In the genomic region with DNA sequence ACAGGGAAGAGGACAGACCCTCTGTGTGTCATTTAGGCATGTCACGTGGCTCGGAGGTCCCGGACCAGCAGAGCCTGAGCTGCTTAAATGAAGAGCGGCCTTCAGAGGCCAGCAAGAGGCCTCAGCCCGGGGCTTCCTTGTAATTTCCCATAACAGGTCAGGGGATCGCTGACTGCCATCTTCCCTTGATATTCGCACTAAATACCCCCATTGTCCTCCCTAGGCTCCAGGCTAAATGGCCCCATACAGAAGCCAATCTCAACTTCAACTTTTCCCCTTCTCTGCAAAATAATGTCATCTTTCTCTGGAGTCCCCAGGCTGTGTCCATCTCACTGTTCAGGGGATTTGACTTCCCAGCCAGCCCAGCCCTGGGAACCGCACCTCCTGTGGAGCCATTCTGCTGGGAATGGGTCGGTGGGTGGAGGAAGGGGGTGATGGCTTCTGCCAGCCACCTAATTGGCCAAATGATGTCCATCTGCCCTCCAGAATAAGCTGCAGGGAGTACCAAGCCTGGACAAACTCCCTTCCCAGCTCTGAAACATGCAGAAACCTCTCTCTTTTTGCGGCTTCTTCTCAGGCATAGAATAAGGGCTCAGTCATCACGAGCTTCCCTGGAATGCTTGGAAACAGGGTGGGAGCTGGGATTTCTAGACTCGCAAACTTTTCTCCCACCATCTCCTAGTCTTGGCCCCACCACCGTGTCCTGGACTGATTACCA, we compare ENCODE assay signal across 14 cellular contexts.
DNase-seq lines count a peak whose midpoint lies in the region; ATAC-seq and TF ChIP-seq lines count a peak whose summit lies in the region.
"Had no signal": no experiment of that assay in that cellular context is flagged by ENCODE, and none has a peak within 500 bp of the region (broad histone marks: within the 10 kb centered on the region; RNA-seq: fewer than 3 reads in every experiment).

No MANE protein-coding gene starts in this region.

- TF ChIP-seq CTCF in neural crest cell (conservative IDR thresholded peaks at IDR 0.05) = no peak
- TF ChIP-seq CTCF in left lung (IDR thresholded peaks at IDR 0.05) = no peak

- no peak overlapping the region for H3K27ac ChIP-seq in left lung
- H3K27ac ChIP-seq: BLaER1 treated with 17β-estradiol and CSF1 and Interleukin-3, amounts not matched to agents 10 nM and 100 nM; GM23248 had no signal

- no peaks in the 10 kb centered on the region for H3K9me3 ChIP-seq in left lung
- H3K9me3 ChIP-seq: BLaER1 treated with 17β-estradiol and CSF1 and Interleukin-3, amounts not matched to agents 10 nM and 100 nM had no signal

- H3K27ac Mint-ChIP-seq in neural crest cell (ENCODE audit: unreplicated experiment) = peak overlapping the region; percentile 68
- H3K27ac Mint-ChIP-seq: CD4-positive, CD25-positive, alpha-beta regulatory T cell had no signal

- H3K4me3 ChIP-seq in left lung = no peak overlapping the region
- H3K4me3 ChIP-seq: BLaER1 treated with 17β-estradiol and CSF1 and Interleukin-3, amounts not matched to agents 10 nM and 100 nM; GM23248 had no signal

- no peaks in the 10 kb centered on the region for H3K9me3 Mint-ChIP-seq in neural crest cell
- H3K9me3 Mint-ChIP-seq: CD4-positive, CD25-positive, alpha-beta regulatory T cell had no signal

- ATAC-seq in left lung (no peak), GM21381 (IDR thresholded peaks at IDR 0.05; ENCODE audit: unreplicated experiment) (no peak), HG02588 (IDR thresholded peaks at IDR 0.05; ENCODE audit: unreplicated experiment) (no peak)

- H3K36me3 ChIP-seq in left lung = no peaks in the 10 kb centered on the region
- H3K36me3 ChIP-seq: BLaER1 treated with 17β-estradiol and CSF1 and Interleukin-3, amounts not matched to agents 10 nM and 100 nM had no signal

- no peaks in the 10 kb centered on the region for H3K27me3 ChIP-seq in left lung
- H3K27me3 ChIP-seq: BLaER1 treated with 17β-estradiol and CSF1 and Interleukin-3, amounts not matched to agents 10 nM and 100 nM had no signal

- DNase-seq in SK-MEL-5 (ENCODE audit: low read depth, low spot score) (peak; percentile 95), epidermal melanocyte (ENCODE audit: insufficient read length, low spot score) (peak; percentile 73), neural crest cell (ENCODE audit: low read depth, low spot score) (peak; percentile 46), LoVo (ENCODE audit: low spot score) (no peak), left lung (no peak)
- DNase-seq: ACHN; Calu3; CD4-positive, CD25-positive, alpha-beta regulatory T cell; DMS 273 treated with DMSO at 0.1 percent for 48 hours; GM23248; H7 had no signal

- H3K4me1 Mint-ChIP-seq in neural crest cell = peaks cover 71% of the 10 kb centered on the region
- H3K4me1 Mint-ChIP-seq: CD4-positive, CD25-positive, alpha-beta regulatory T cell had no signal

- H3K4me3 Mint-ChIP-seq in neural crest cell = peak overlapping the region; percentile 68
- H3K4me3 Mint-ChIP-seq: CD4-positive, CD25-positive, alpha-beta regulatory T cell had no signal

- H3K36me3 Mint-ChIP-seq in neural crest cell (ENCODE audit: low read depth) = no peaks in the 10 kb centered on the region
- H3K36me3 Mint-ChIP-seq: CD4-positive, CD25-positive, alpha-beta regulatory T cell had no signal

- in situ Hi-C loops in SK-MEL-5 (cut with HindIII; ENCODE audit: low pct_unique_long_range_greater_than_20kb, low sequenced_read_pairs) = no loop called here

- H3K4me1 ChIP-seq in left lung = no peaks in the 10 kb centered on the region

- no peaks in the 10 kb centered on the region for H3K27me3 Mint-ChIP-seq in neural crest cell (ENCODE audit: low read depth)

- intact Hi-C loops in left lung (cut with DNase I) = no loop called here

Comparison
In these comparisons a context has a peak if more than half of its experiments do, and no peak if none do; other contexts are left out.
1. DNase-seq: peak in SK-MEL-5 (single experiment), epidermal melanocyte (single experiment) and neural crest cell (single experiment); none in LoVo (single experiment) and left lung (0 of 2).